In the genomic region with DNA sequence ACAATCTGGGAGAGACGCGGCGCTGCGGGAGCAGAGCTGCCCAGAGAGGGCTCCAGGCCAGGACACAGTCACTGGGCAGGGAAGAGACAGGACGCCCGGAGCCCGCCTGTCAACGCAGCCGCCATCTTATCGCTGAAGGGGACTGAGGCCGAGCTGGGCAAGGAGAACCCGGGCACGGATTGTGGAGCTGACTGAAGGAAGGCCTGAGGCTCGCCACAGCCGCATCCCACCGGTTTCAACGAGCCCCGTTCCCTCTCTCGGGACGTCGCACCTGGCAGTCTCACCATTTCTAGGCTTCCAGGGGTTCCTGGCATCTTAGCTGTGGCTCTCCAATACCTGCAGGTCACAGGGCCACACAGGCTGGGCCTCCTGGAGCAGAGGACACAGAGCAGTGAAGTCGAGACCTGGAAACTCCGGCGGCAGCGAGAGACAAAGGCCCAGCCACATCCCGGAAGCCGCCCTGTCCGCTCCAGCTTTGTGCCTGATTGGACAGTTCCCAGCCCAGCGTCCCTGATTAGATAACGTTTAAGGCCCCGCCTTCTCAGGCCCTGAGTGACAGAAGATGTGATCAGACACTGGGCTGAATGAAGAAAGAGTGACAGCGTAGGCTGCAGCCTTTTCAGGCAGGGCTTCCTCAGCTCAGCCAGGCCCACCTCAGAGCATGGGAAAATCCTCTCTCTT, we compare ENCODE assay signal across 1 cellular context.
TF ChIP-seq lines count a peak whose summit lies in the region.

A gene (minus strand): TSS at position 431 of the 681 bp plus-strand sequence. CDS start 117 bp downstream, at position 314.

TF ChIP-seq in IMR-90, 13 proteins besides CTCF, POLR2A, EP300 and RAD21 (continued from another document):
- TF ChIP-seq NFE2L2 (IDR thresholded peaks at IDR 0.05; ENCODE audit: low read depth, low read length) (no peak), FOS (IDR thresholded peaks at IDR 0.05; ENCODE audit: low read depth, low read length) (peak; percentile 19; the same call in 1 of the 2 replicates), MXI1 (IDR thresholded peaks at IDR 0.05; ENCODE audit: borderline replicate concordance, low read depth, low read length) (no peak), RFX5 (IDR thresholded peaks at IDR 0.05; ENCODE audit: low read depth, low read length) (no peak)
- TF ChIP-seq, protein P1, sequence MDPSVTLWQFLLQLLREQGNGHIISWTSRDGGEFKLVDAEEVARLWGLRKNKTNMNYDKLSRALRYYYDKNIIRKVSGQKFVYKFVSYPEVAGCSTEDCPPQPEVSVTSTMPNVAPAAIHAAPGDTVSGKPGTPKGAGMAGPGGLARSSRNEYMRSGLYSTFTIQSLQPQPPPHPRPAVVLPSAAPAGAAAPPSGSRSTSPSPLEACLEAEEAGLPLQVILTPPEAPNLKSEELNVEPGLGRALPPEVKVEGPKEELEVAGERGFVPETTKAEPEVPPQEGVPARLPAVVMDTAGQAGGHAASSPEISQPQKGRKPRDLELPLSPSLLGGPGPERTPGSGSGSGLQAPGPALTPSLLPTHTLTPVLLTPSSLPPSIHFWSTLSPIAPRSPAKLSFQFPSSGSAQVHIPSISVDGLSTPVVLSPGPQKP (IDR thresholded peaks at IDR 0.05; ENCODE audit: borderline replicate concordance, low read depth, low read length), result no peak
